3 cellular contexts compared by ENCODE assay signal in the genomic region with DNA sequence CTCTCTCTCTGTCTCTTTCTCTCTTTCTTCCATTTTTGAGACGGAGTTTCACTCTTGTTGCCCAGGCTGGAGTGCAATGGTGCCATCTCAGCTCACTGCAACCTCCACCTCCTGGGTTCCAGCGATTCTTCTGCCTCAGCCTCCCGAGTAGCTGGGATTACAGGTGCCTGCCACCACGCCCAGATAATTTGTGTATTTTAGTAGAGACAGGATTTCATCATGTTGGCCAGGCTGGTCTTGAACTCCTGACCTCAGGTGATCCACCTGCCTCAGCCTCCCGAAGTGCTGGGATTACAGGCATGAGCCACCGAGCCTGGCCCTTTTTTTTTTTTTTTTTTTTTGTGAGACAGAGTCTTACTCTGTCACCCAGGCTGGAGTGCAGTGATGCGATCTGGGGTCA. TPM values are rescaled to one million over a fixed set of nuclear protein-coding genes. Genes with fewer than 3 reads are reported as not detected.
"Had no signal": no experiment of that assay in that cellular context is flagged by ENCODE, and none has a peak within 500 bp of the region (broad histone marks: within the 10 kb centered on the region; RNA-seq: fewer than 3 reads in every experiment).

No MANE protein-coding gene starts in this region.

RNA-seq across cellular contexts. Expression of a gene that starts 29.1 kb away (rescaled TPM):
- polyA plus RNA-seq: aorta had no signal

RNA-seq across cellular contexts. Expression of a gene that starts 32.1 kb away (rescaled TPM):
- total RNA-seq: endothelial cell of umbilical vein, fibroblast of villous mesenchyme had no signal
- polyA plus RNA-seq: endothelial cell of umbilical vein had no signal
